In genomic region chr22:18570509-18571246, GRCh38 we compare ENCODE assay signal across 13 cellular contexts. TPM values are rescaled to one million over a fixed set of nuclear protein-coding genes. Genes with fewer than 3 reads are reported as not detected.
DNase-seq lines count a peak whose midpoint lies in the region; ATAC-seq, FAIRE-seq and TF ChIP-seq lines count a peak whose summit lies in the region.
"Not testable (repeated sequence)": the region's sequence is repeated elsewhere in the genome, so short reads cannot be mapped to it uniquely, and the experiment has no call there.
"Had no signal": no experiment of that assay in that cellular context is flagged by ENCODE, and none has a peak within 500 bp of the region (broad histone marks: within the 10 kb centered on the region; RNA-seq: fewer than 3 reads in every experiment).

No MANE protein-coding gene starts in this region.

- BruUV-seq in IMR-90 (replicated peaks; lab: Mats Ljungman, UMichigan); HepG2 (replicated peaks; lab: Mats Ljungman, UMichigan): not testable (repeated sequence)

- FAIRE-seq in HepG2 (lab: Jason Lieb, UNC), result not testable (repeated sequence)

- H3K23ac ChIP-seq in IMR-90 (ENCODE audit: low read depth, low read length), result not testable (repeated sequence)

- in situ Hi-C loops in IMR-90 (cut with MboI; ENCODE audit: low sequenced_read_pairs); HepG2 (cut with HindIII; ENCODE audit: extremely low pct_ligation_motif_present, low pct_unique_long_range_greater_than_20kb): not testable (repeated sequence)

- TF ChIP-seq EP300 in HepG2 (IDR thresholded peaks at IDR 0.05; ENCODE audit: low read depth in 2 of 2, low read length in 2 of 2); HepG2 (CRISPR knock-in tag; IDR thresholded peaks at IDR 0.05; ENCODE audit: borderline replicate concordance): not testable (repeated sequence)

- not testable (repeated sequence) for H3K27ac ChIP-seq in IMR-90 (ENCODE audit: insufficient read depth, low read length); body of pancreas; heart left ventricle; naive thymus-derived CD4-positive, alpha-beta T cell (ENCODE audit: low read depth, low read length)
- H3K27ac ChIP-seq in HepG2 (ENCODE audit: extremely low read length, insufficient read depth, low read length), result peak overlapping the region; percentile 69

- H2BK5ac ChIP-seq in IMR-90 (ENCODE audit: low read depth, low read length, poor library complexity, severe bottlenecking), result not testable (repeated sequence)

- H3K14ac ChIP-seq in IMR-90 (replicated peaks; ENCODE audit: low read depth, low read length), result not testable (repeated sequence)

- not testable (repeated sequence) for DNase-seq in IMR-90; heart left ventricle; left ventricle myocardium superior; HepG2 (ENCODE audit: low spot score); naive thymus-derived CD4-positive, alpha-beta T cell
- DNase-seq in body of pancreas, result peak in 1 of 4 donors; percentile 1

- H3K4me1 Mint-ChIP-seq in naive thymus-derived CD4-positive, alpha-beta T cell, result not testable (repeated sequence)

- H3K27me3 ChIP-seq in IMR-90 (ENCODE audit: control insufficient read depth, insufficient read depth, low read length); body of pancreas; heart left ventricle; HepG2 (ENCODE audit: control insufficient read depth in 1 of 2, insufficient read depth in 2 of 2, low read length in 2 of 2); naive thymus-derived CD4-positive, alpha-beta T cell (ENCODE audit: control insufficient read depth in 2 of 2, insufficient read depth in 2 of 2, low read length in 2 of 2): not testable (repeated sequence)

- not testable (repeated sequence) for H3K9me3 Mint-ChIP-seq in naive thymus-derived CD4-positive, alpha-beta T cell

- not testable (repeated sequence) for H4K5ac ChIP-seq in IMR-90 (ENCODE audit: low read depth, low read length)

- H4K91ac ChIP-seq in IMR-90 (ENCODE audit: insufficient read depth, low read depth, low read length), result not testable (repeated sequence)

- POLR2A ChIA-PET in IMR-90 (lab: Charles Lee; ENCODE audit: unreplicated experiment); HepG2 (lab: Yijun Ruan, JAX); naive thymus-derived CD4-positive, alpha-beta T cell (lab: Charles Lee): not testable (repeated sequence)

- H3K36me3 ChIP-seq in IMR-90 (ENCODE audit: control insufficient read depth, insufficient read depth, low read length); body of pancreas (replicated peaks in 1 of 2; ENCODE audit: insufficient read depth in 1 of 2, low read depth in 2 of 2); heart left ventricle; HepG2 (replicated peaks in 1 of 2; ENCODE audit: control insufficient read depth in 1 of 2, insufficient read depth in 2 of 2, low read length in 2 of 2); naive thymus-derived CD4-positive, alpha-beta T cell (ENCODE audit: control insufficient read depth in 2 of 3, insufficient read depth in 3 of 3, low read length in 3 of 3): not testable (repeated sequence)

- not testable (repeated sequence) for H3K18ac ChIP-seq in IMR-90 (ENCODE audit: low read depth, low read length)

- H3K9me1 ChIP-seq in IMR-90 (ENCODE audit: insufficient read depth, low read length), result not testable (repeated sequence)

- not testable (repeated sequence) for TF ChIP-seq POLR2A in IMR-90 (IDR thresholded peaks at IDR 0.05; ENCODE audit: low read depth, low read length); body of pancreas (IDR thresholded peaks at IDR 0.05); heart left ventricle (IDR thresholded peaks at IDR 0.05); HepG2 (IDR thresholded peaks at IDR 0.05; ENCODE audit: insufficient read depth in 1 of 2, low read depth in 2 of 2, low read length in 2 of 2)

- H2BK20ac ChIP-seq in IMR-90 (ENCODE audit: low read depth, low read length), result not testable (repeated sequence)

- not testable (repeated sequence) for H3K4me2 ChIP-seq in IMR-90 (ENCODE audit: low read depth, low read length)
- H3K4me2 ChIP-seq in HepG2 (ENCODE audit: low read depth, low read length), result peak overlapping the region; percentile 57

- H2AK9ac ChIP-seq in IMR-90 (replicated peaks; ENCODE audit: low read depth, low read length, poor library complexity), result not testable (repeated sequence)

- H3K79me1 ChIP-seq in IMR-90 (ENCODE audit: low read depth in 1 of 2, low read length in 2 of 2), result not testable (repeated sequence)

- not testable (repeated sequence) for TF ChIP-seq RAD21 in IMR-90 (IDR thresholded peaks at IDR 0.05; ENCODE audit: low read length); HepG2 (CRISPR knock-in tag; IDR thresholded peaks at IDR 0.05)

- not testable (repeated sequence) for TF ChIP-seq CTCF in IMR-90 (conservative IDR thresholded peaks at IDR 0.05; ENCODE audit: low read depth, low read length); body of pancreas (IDR thresholded peaks at IDR 0.05); heart left ventricle (IDR thresholded peaks at IDR 0.05); HepG2 (CRISPR knock-in tag; IDR thresholded peaks at IDR 0.05)

- H3K4me3 ChIP-seq in IMR-90 (ENCODE audit: insufficient read depth, low read depth, low read length); body of pancreas; heart left ventricle; naive thymus-derived CD4-positive, alpha-beta T cell (ENCODE audit: low read length): not testable (repeated sequence)
- peak overlapping the region in 1 of 3 experiments; percentile 28; a peak in 1 of 6 replicates for H3K4me3 ChIP-seq in HepG2 (replicated peaks in 1 of 3; ENCODE audit: insufficient read depth in 1 of 3, low read depth in 2 of 3, low read length in 3 of 3)

- CTCF ChIA-PET in IMR-90 (lab: Yijun Ruan, JAX); HepG2 (lab: Yijun Ruan, JAX; ENCODE audit: low intra/inter-chr PET ratio, low total read pairs); naive thymus-derived CD4-positive, alpha-beta T cell (lab: Charles Lee): not testable (repeated sequence)

- not testable (repeated sequence) for H3K56ac ChIP-seq in IMR-90 (ENCODE audit: extremely low read depth, insufficient read depth, low read length)

- intact Hi-C loops in IMR-90 (cut with micrococcal nuclease); body of pancreas (cut with DNase I); heart left ventricle (cut with DNase I); left ventricle myocardium superior (cut with micrococcal nuclease); HepG2 (cut with micrococcal nuclease; ENCODE audit: unreplicated experiment); naive thymus-derived CD4-positive, alpha-beta T cell (cut with micrococcal nuclease): not testable (repeated sequence)

- not testable (repeated sequence) for H2AFZ ChIP-seq in IMR-90 (replicated peaks; ENCODE audit: low read length, poor library complexity); HepG2 (ENCODE audit: low read length)

- dilution Hi-C loops in IMR-90 (cut with HindIII; ENCODE audit: low sequenced_read_pairs, unreplicated experiment), result not testable (repeated sequence)

- not testable (repeated sequence) for H3K36me3 Mint-ChIP-seq in naive thymus-derived CD4-positive, alpha-beta T cell

- H4K20me1 ChIP-seq in IMR-90 (ENCODE audit: insufficient read depth, low read length); HepG2 (ENCODE audit: insufficient read depth, low read length): not testable (repeated sequence)

- not testable (repeated sequence) for H3K4me1 ChIP-seq in IMR-90 (ENCODE audit: control insufficient read depth, insufficient read depth, low read length); body of pancreas; heart left ventricle; HepG2 (ENCODE audit: insufficient read depth, low read length); naive thymus-derived CD4-positive, alpha-beta T cell (ENCODE audit: control insufficient read depth in 2 of 2, insufficient read depth in 2 of 2, low read length in 2 of 2)

- H3K27ac Mint-ChIP-seq in naive thymus-derived CD4-positive, alpha-beta T cell, result not testable (repeated sequence)

- ATAC-seq in IMR-90 (ENCODE audit: low read depth) (peak; percentile 13; the same call in 1 of the 2 replicates), body of pancreas (peak; percentile 47), heart left ventricle (peak; percentile 73 to 89 (median 76)), left ventricle myocardium superior (peak; percentile 79), HepG2 (peak; percentile 85)
- peak; percentile 10 for ATAC-seq in naive thymus-derived CD4-positive, alpha-beta T cell

- not testable (repeated sequence) for H2AK5ac ChIP-seq in IMR-90 (ENCODE audit: low read depth, low read length)

- not testable (repeated sequence) for H4K8ac ChIP-seq in IMR-90 (ENCODE audit: low read depth in 2 of 2, low read length in 2 of 2)

- not testable (repeated sequence) for H3K9me3 ChIP-seq in IMR-90 (ENCODE audit: control insufficient read depth, insufficient read depth, low read length); body of pancreas; heart left ventricle; HepG2 (ENCODE audit: low read length); naive thymus-derived CD4-positive, alpha-beta T cell (ENCODE audit: control insufficient read depth in 2 of 3, low read length in 3 of 3)

- not testable (repeated sequence) for H3K27me3 Mint-ChIP-seq in naive thymus-derived CD4-positive, alpha-beta T cell

- H2BK120ac ChIP-seq in IMR-90 (ENCODE audit: low read depth, low read length), result not testable (repeated sequence)

- peaks cover 13% of the 10 kb centered on the region for H3K79me2 ChIP-seq in HepG2 (ENCODE audit: insufficient read depth, low read length)

- no CpG with 5 or more reads among the region's 16 CpGs for WGBS in IMR-90 (ENCODE audit: extremely low coverage in 2 of 2, insufficient read length in 1 of 2), 2 experiments
- no CpG with 5 or more reads among the region's 16 CpGs for whole genome bisulfite sequencing in body of pancreas, 2 donors
- 63 to 75% methylated on average over 2 of the region's 16 CpGs; no CpG with 5 or more reads in 2 of the 4 donors for WGBS in heart left ventricle, 4 donors
- WGBS in HepG2 (ENCODE audit: low lambda C conversion rate), result no CpG with 5 or more reads among the region's 16 CpGs

- not testable (repeated sequence) for H2BK15ac ChIP-seq in IMR-90 (ENCODE audit: low read depth, low read length)

- H3K4ac ChIP-seq in IMR-90 (ENCODE audit: low read depth, low read length), result not testable (repeated sequence)

- not testable (repeated sequence) for H3K4me3 Mint-ChIP-seq in naive thymus-derived CD4-positive, alpha-beta T cell

- not testable (repeated sequence) for H3K9ac ChIP-seq in IMR-90 (ENCODE audit: low read depth, low read length); HepG2 (ENCODE audit: insufficient read depth, low read depth, low read length)

RNA-seq across cellular contexts. Expression of gene RIMBP3, which starts 41.0 kb away (rescaled TPM):
- 0.28 and 0.54 TPM in 2 replicates for total RNA-seq in IMR-90 (2012; rRNA removed)
- polyA plus RNA-seq in IMR-90 (2012; rRNA removed), result 0.20 and 0.21 TPM in 2 replicates
- 0.11 and 0.18 TPM in 2 replicates for polyA plus RNA-seq in IMR-90 (2012; cell fraction: cytosol; rRNA removed)
- 0.11 and 0.20 TPM in 2 replicates for polyA plus RNA-seq in IMR-90 (2012; cell fraction: nucleus; rRNA removed; ENCODE audit: low replicate concordance)
- total RNA-seq in body of pancreas, result under 1 TPM in 1 of 2 donors, not detected in 1; 0.78 TPM
- under 1 TPM in 8 of 9 donors, not detected in 1; 0.05 to 0.43 (median 0.26) TPM for total RNA-seq in heart left ventricle
- polyA plus RNA-seq in heart left ventricle, result under 1 TPM in 1 of 2 donors, not detected in 1; 0.04 TPM
- total RNA-seq in left ventricle myocardium superior, result 0.20 TPM
- 0.38 and 0.41 TPM in 2 replicates for total RNA-seq in HepG2 (2016; rRNA removed; fragmentation: Illumina TruSeq; extraction: Trizol)
- total RNA-seq in HepG2 (2016; cell fraction: cytosol; rRNA removed; fragmentation: Illumina TruSeq; extraction: Trizol; ENCODE audit: low read depth), result not detected in 2 replicates
- 0.16 and 0.28 TPM in 2 replicates for total RNA-seq in HepG2 (2016; cell fraction: insoluble cytoplasmic fraction; rRNA removed; fragmentation: Illumina TruSeq; extraction: Trizol)
- 0.10 and 0.12 TPM in 2 replicates for total RNA-seq in HepG2 (2016; cell fraction: membrane; rRNA removed; fragmentation: Illumina TruSeq; extraction: Trizol)
- 0.19 and 0.22 TPM in 2 replicates for total RNA-seq in HepG2 (2016; cell fraction: nucleus; rRNA removed; fragmentation: Illumina TruSeq; extraction: Trizol)
- polyA plus RNA-seq in HepG2 (2011; rRNA removed), result 0.05 and 0.08 TPM in 2 replicates
- polyA plus RNA-seq in HepG2 (2011; cell fraction: cytosol; rRNA removed), result 0.03 and 0.04 TPM in 2 replicates
- polyA plus RNA-seq in HepG2 (2011; cell fraction: nucleus; rRNA removed), result 0.02 and 0.06 TPM in 2 replicates
- polyA plus RNA-seq in HepG2 (2012), result 0.04 TPM in 1 of 2 replicates, not detected in the other
- 0.02 TPM in 1 of 2 replicates, not detected in the other for polyA plus RNA-seq in HepG2 (2016; cell fraction: cytosol; fragmentation: Illumina TruSeq; extraction: Trizol; ENCODE audit: low read depth)
- polyA plus RNA-seq in HepG2 (2016; cell fraction: insoluble cytoplasmic fraction; fragmentation: Illumina TruSeq; extraction: Trizol; ENCODE audit: low read depth), result 0.15 TPM in 1 of 2 replicates, not detected in the other
- polyA plus RNA-seq in HepG2 (2016; cell fraction: membrane; fragmentation: Illumina TruSeq; extraction: Trizol; ENCODE audit: low read depth), result not detected in 2 replicates
- 0.17 and 0.19 TPM in 2 replicates for polyA plus RNA-seq in HepG2 (2016; cell fraction: nucleus; fragmentation: Illumina TruSeq; extraction: Trizol; ENCODE audit: insufficient read depth, low read depth)
- 0.40 and 1.8 TPM in 2 replicates for polyA minus RNA-seq in HepG2 (2011; rRNA and poly(A)+ RNA removed; ENCODE audit: low replicate concordance)
- polyA minus RNA-seq in HepG2 (2011; cell fraction: cytosol; rRNA and poly(A)+ RNA removed), result 0.18 TPM in 1 of 2 replicates, not detected in the other
- polyA minus RNA-seq in HepG2 (2011; cell fraction: nucleus; rRNA and poly(A)+ RNA removed), result 0.13 and 0.25 TPM in 2 replicates
- total RNA-seq in naive thymus-derived CD4-positive, alpha-beta T cell, result 1 to 10 TPM in 3 of 5 experiments, under 1 TPM in 2; 0.80 to 8.5 (median 1.1) TPM
- polyA plus RNA-seq in naive thymus-derived CD4-positive, alpha-beta T cell, result 1 to 10 TPM; 2.3 to 5.1 TPM

RNA-seq across cellular contexts. Expression of gene TMEM191B, which starts 43.1 kb away (rescaled TPM):
- total RNA-seq in IMR-90 (2012; rRNA removed) (0.28 TPM in 1 of 2 replicates, not detected in the other), body of pancreas (under 1 TPM in 1 of 2 donors, not detected in 1; 0.78 TPM), heart left ventricle (1 to 10 TPM in 4 of 9 donors, under 1 TPM in 2, not detected in 3; 0.66 to 2.1 (median 1.1) TPM), left ventricle myocardium superior (0.59 TPM), HepG2 (2016; rRNA removed; fragmentation: Illumina TruSeq; extraction: Trizol) (1.4 and 3.0 TPM in 2 replicates)
- polyA plus RNA-seq in IMR-90 (2012; rRNA removed) (0.80 and 1.8 TPM in 2 replicates), heart left ventricle (under 1 TPM in 1 of 2 donors, not detected in 1; 0.65 TPM), HepG2 (2011; rRNA removed) (5.6 and 7.3 TPM in 2 replicates)
- 0.27 and 1.1 TPM in 2 replicates for polyA plus RNA-seq in IMR-90 (2012; cell fraction: cytosol; rRNA removed)
- polyA plus RNA-seq in IMR-90 (2012; cell fraction: nucleus; rRNA removed; ENCODE audit: low replicate concordance), result 4.1 and 7.1 TPM in 2 replicates
- 3.5 TPM in 1 of 2 replicates, not detected in the other for total RNA-seq in HepG2 (2016; cell fraction: cytosol; rRNA removed; fragmentation: Illumina TruSeq; extraction: Trizol; ENCODE audit: low read depth)
- total RNA-seq in HepG2 (2016; cell fraction: insoluble cytoplasmic fraction; rRNA removed; fragmentation: Illumina TruSeq; extraction: Trizol), result 2.7 and 3.0 TPM in 2 replicates
- 1.4 and 2.3 TPM in 2 replicates for total RNA-seq in HepG2 (2016; cell fraction: membrane; rRNA removed; fragmentation: Illumina TruSeq; extraction: Trizol)
- 1.4 and 2.0 TPM in 2 replicates for total RNA-seq in HepG2 (2016; cell fraction: nucleus; rRNA removed; fragmentation: Illumina TruSeq; extraction: Trizol)
- polyA plus RNA-seq in HepG2 (2011; cell fraction: cytosol; rRNA removed), result 6.6 and 8.3 TPM in 2 replicates
- 70.1 and 73.5 TPM in 2 replicates for polyA plus RNA-seq in HepG2 (2011; cell fraction: nucleus; rRNA removed)
- polyA plus RNA-seq in HepG2 (2012), result 3.3 and 5.8 TPM in 2 replicates
- 2.3 and 2.4 TPM in 2 replicates for polyA plus RNA-seq in HepG2 (2016; cell fraction: cytosol; fragmentation: Illumina TruSeq; extraction: Trizol; ENCODE audit: low read depth)
- polyA plus RNA-seq in HepG2 (2016; cell fraction: insoluble cytoplasmic fraction; fragmentation: Illumina TruSeq; extraction: Trizol; ENCODE audit: low read depth), result 2.1 and 3.1 TPM in 2 replicates
- 0.71 and 3.2 TPM in 2 replicates for polyA plus RNA-seq in HepG2 (2016; cell fraction: membrane; fragmentation: Illumina TruSeq; extraction: Trizol; ENCODE audit: low read depth)
- 8.1 and 9.2 TPM in 2 replicates for polyA plus RNA-seq in HepG2 (2016; cell fraction: nucleus; fragmentation: Illumina TruSeq; extraction: Trizol; ENCODE audit: insufficient read depth, low read depth)
- 2.3 TPM in 1 of 2 replicates, not detected in the other for polyA minus RNA-seq in HepG2 (2011; rRNA and poly(A)+ RNA removed; ENCODE audit: low replicate concordance)
- 4.6 and 6.6 TPM in 2 replicates for polyA minus RNA-seq in HepG2 (2011; cell fraction: cytosol; rRNA and poly(A)+ RNA removed)
- polyA minus RNA-seq in HepG2 (2011; cell fraction: nucleus; rRNA and poly(A)+ RNA removed), result 1.9 and 2.0 TPM in 2 replicates
- 1 to 10 TPM in 4 of 5 experiments, not detected in 1; 1.0 to 4.2 (median 2.8) TPM for total RNA-seq in naive thymus-derived CD4-positive, alpha-beta T cell
- polyA plus RNA-seq in naive thymus-derived CD4-positive, alpha-beta T cell, result 1 to 10 TPM in 1 of 2 donors, not detected in 1; 1.3 TPM
- total RNA-seq: GM23248, H4 had no signal

RNA-seq across cellular contexts. Expression of gene GGTLC3, which starts 52.7 kb away (rescaled TPM):
- total RNA-seq in IMR-90 (2012; rRNA removed) (not detected in 2 replicates), body of pancreas (not detected), heart left ventricle (not detected), left ventricle myocardium superior (not detected), HepG2 (2016; rRNA removed; fragmentation: Illumina TruSeq; extraction: Trizol) (not detected in 2 replicates)
- polyA plus RNA-seq in IMR-90 (2012; rRNA removed) (not detected in 2 replicates), heart left ventricle (not detected), HepG2 (2011; rRNA removed) (0.12 and 0.22 TPM in 2 replicates)
- polyA plus RNA-seq in IMR-90 (2012; cell fraction: cytosol; rRNA removed), result not detected in 2 replicates
- not detected in 2 replicates for polyA plus RNA-seq in IMR-90 (2012; cell fraction: nucleus; rRNA removed; ENCODE audit: low replicate concordance)
- total RNA-seq in HepG2 (2016; cell fraction: cytosol; rRNA removed; fragmentation: Illumina TruSeq; extraction: Trizol; ENCODE audit: low read depth), result not detected in 2 replicates
- not detected in 2 replicates for total RNA-seq in HepG2 (2016; cell fraction: insoluble cytoplasmic fraction; rRNA removed; fragmentation: Illumina TruSeq; extraction: Trizol)
- not detected in 2 replicates for total RNA-seq in HepG2 (2016; cell fraction: membrane; rRNA removed; fragmentation: Illumina TruSeq; extraction: Trizol)
- not detected in 2 replicates for total RNA-seq in HepG2 (2016; cell fraction: nucleus; rRNA removed; fragmentation: Illumina TruSeq; extraction: Trizol)
- polyA plus RNA-seq in HepG2 (2011; cell fraction: cytosol; rRNA removed), result 0.17 TPM in 1 of 2 replicates, not detected in the other
- polyA plus RNA-seq in HepG2 (2011; cell fraction: nucleus; rRNA removed), result 0.66 and 0.74 TPM in 2 replicates
- polyA plus RNA-seq in HepG2 (2012), result not detected in 2 replicates
- polyA plus RNA-seq in HepG2 (2016; cell fraction: cytosol; fragmentation: Illumina TruSeq; extraction: Trizol; ENCODE audit: low read depth), result not detected in 2 replicates
- not detected in 2 replicates for polyA plus RNA-seq in HepG2 (2016; cell fraction: insoluble cytoplasmic fraction; fragmentation: Illumina TruSeq; extraction: Trizol; ENCODE audit: low read depth)
- polyA plus RNA-seq in HepG2 (2016; cell fraction: membrane; fragmentation: Illumina TruSeq; extraction: Trizol; ENCODE audit: low read depth), result not detected in 2 replicates
- polyA plus RNA-seq in HepG2 (2016; cell fraction: nucleus; fragmentation: Illumina TruSeq; extraction: Trizol; ENCODE audit: insufficient read depth, low read depth), result not detected in 2 replicates
- polyA minus RNA-seq in HepG2 (2011; rRNA and poly(A)+ RNA removed; ENCODE audit: low replicate concordance), result not detected in 2 replicates
- not detected in 2 replicates for polyA minus RNA-seq in HepG2 (2011; cell fraction: cytosol; rRNA and poly(A)+ RNA removed)
- not detected in 2 replicates for polyA minus RNA-seq in HepG2 (2011; cell fraction: nucleus; rRNA and poly(A)+ RNA removed)
- total RNA-seq in naive thymus-derived CD4-positive, alpha-beta T cell, result not detected
- polyA plus RNA-seq in naive thymus-derived CD4-positive, alpha-beta T cell, result not detected
- total RNA-seq: CD8-positive, alpha-beta memory T cell; GM12878; GM23248; H4; H9 had no signal
- polyA plus RNA-seq: A549; CD14-positive monocyte; CD8-positive, alpha-beta memory T cell; GM12878; GM23248 had no signal

Comparison
In these comparisons a context has a peak if more than half of its experiments do, and no peak if none do; other contexts are left out.
1. ATAC-seq: peak in every context shown above with its lines; median percentile 85 in HepG2; 79 in left ventricle myocardium superior; 76 in heart left ventricle; 47 in body of pancreas; 13 in IMR-90; 10 in naive thymus-derived CD4-positive, alpha-beta T cell.